1 cellular context compared by ENCODE assay signal in genomic region chr1:2417083-2417832, GRCh38.
TF ChIP-seq lines count a peak whose summit lies in the region.

No MANE protein-coding gene starts in this region.

TF ChIP-seq in GM12878, 131 proteins besides CTCF, POLR2A, EP300 and RAD21:
- no peak for TF ChIP-seq CBX3 (IDR thresholded peaks at IDR 0.05; ENCODE audit: borderline replicate concordance, low read depth)
- TF ChIP-seq JUND (IDR thresholded peaks at IDR 0.05; ENCODE audit: low read depth, low read length) = no peak
- no peak for TF ChIP-seq MEF2B (IDR thresholded peaks at IDR 0.05; ENCODE audit: partially characterized antibody, poor library complexity, severe bottlenecking)
- TF ChIP-seq PML (IDR thresholded peaks at IDR 0.05; ENCODE audit: low read length) = no peak
- no peak for TF ChIP-seq WRNIP1 (IDR thresholded peaks at IDR 0.05; ENCODE audit: borderline replicate concordance, low read depth, low read length)
- TF ChIP-seq USF2 (IDR thresholded peaks at IDR 0.05; ENCODE audit: borderline replicate concordance, low read depth, low read length) = no peak
- no peak for TF ChIP-seq IRF4 (IDR thresholded peaks at IDR 0.05; ENCODE audit: low read depth, low read length)
- no peak for TF ChIP-seq NRF1 (conservative IDR thresholded peaks at IDR 0.05; ENCODE audit: low read depth, low read length)
